In genomic region chr7:97024209-97025129, GRCh38 we compare ENCODE assay signal across 8 cellular contexts. TPM values are rescaled to one million over a fixed set of nuclear protein-coding genes. Genes with fewer than 3 reads are reported as not detected.
DNase-seq lines count a peak whose midpoint lies in the region; ATAC-seq and TF ChIP-seq lines count a peak whose summit lies in the region.

TSS of gene DLX5 (minus strand) at chr7:97024831. CDS start at chr7:97024623, 208 bp downstream.

- H3K4me3 Mint-ChIP-seq in activated naive CD4-positive, alpha-beta T cell treated with anti-CD3 and anti-CD28 coated beads for 36 hours = peak within 1 kb of the TSS; percentile 33
- peak within 1 kb of the TSS; percentile 29 to 92 (median 70) for H3K4me3 Mint-ChIP-seq in naive thymus-derived CD4-positive, alpha-beta T cell

- ATAC-seq in naive thymus-derived CD4-positive, alpha-beta T cell = no peak
- ATAC-seq in HG02623 (IDR thresholded peaks at IDR 0.05; ENCODE audit: unreplicated experiment) = no peak

- POLR2A ChIA-PET in naive thymus-derived CD4-positive, alpha-beta T cell (lab: Charles Lee) = no interaction called here

- TF ChIP-seq CTCF in colonic mucosa (IDR thresholded peaks at IDR 0.05) = no peak

- H3K4me1 ChIP-seq in ectodermal cell (ENCODE audit: control insufficient read depth, insufficient read depth, low read length) (peaks cover 35% of the 10 kb centered on the region), colonic mucosa (no peaks in the 10 kb centered on the region)
- peaks cover 0 to 18% of the 10 kb centered on the region in 2 donors for H3K4me1 ChIP-seq in naive thymus-derived CD4-positive, alpha-beta T cell (ENCODE audit: control insufficient read depth in 2 of 2, insufficient read depth in 2 of 2, low read length in 2 of 2)

- H3K4me3 ChIP-seq in ectodermal cell (ENCODE audit: insufficient read depth, low read depth, low read length) = peak within 1 kb of the TSS; percentile 31
- no peak within 1 kb of the TSS for H3K4me3 ChIP-seq in naive thymus-derived CD4-positive, alpha-beta T cell (ENCODE audit: low read length)
- H3K4me3 ChIP-seq in colonic mucosa = no peak within 1 kb of the TSS

- intact Hi-C loops in activated naive CD4-positive, alpha-beta T cell treated with anti-CD3 and anti-CD28 coated beads for 36 hours (cut with micrococcal nuclease) = loop anchor here (2.0 to 10.0 kb wide), 3 partner anchors 32 to 1300 kb away; partner anchors contain the start of gene SEM1
- intact Hi-C loops in naive thymus-derived CD4-positive, alpha-beta T cell (cut with micrococcal nuclease) = loop anchor here (1.0 to 10.0 kb wide), 3 partner anchors 20 to 427 kb away; no protein-coding TSS in a partner anchor
- intact Hi-C loops in colonic mucosa (cut with DNase I) = loop anchor here (5.0 kb wide), 2 partner anchors 952 to 1107 kb away; no protein-coding TSS in a partner anchor

- H3K27ac Mint-ChIP-seq in activated naive CD4-positive, alpha-beta T cell treated with anti-CD3 and anti-CD28 coated beads for 36 hours = peak within 1 kb of the TSS; percentile 51
- peak within 1 kb of the TSS in 3 of 9 donors; percentile 4 to 88 (median 38) for H3K27ac Mint-ChIP-seq in naive thymus-derived CD4-positive, alpha-beta T cell

- no peaks in the 10 kb centered on the region for H3K36me3 Mint-ChIP-seq in activated naive CD4-positive, alpha-beta T cell treated with anti-CD3 and anti-CD28 coated beads for 36 hours (ENCODE audit: low read depth)
- H3K36me3 Mint-ChIP-seq in naive thymus-derived CD4-positive, alpha-beta T cell = no peaks in the 10 kb centered on the region

- 1% methylated on average over 59 to 60 of the region's 60 CpGs for WGBS in ectodermal cell, 2 experiments

- no peaks in the 10 kb centered on the region for H3K9me3 Mint-ChIP-seq in activated naive CD4-positive, alpha-beta T cell treated with anti-CD3 and anti-CD28 coated beads for 36 hours
- H3K9me3 Mint-ChIP-seq in naive thymus-derived CD4-positive, alpha-beta T cell = peaks cover 0 to 3% (median 0%) of the 10 kb centered on the region in 11 donors

- peaks cover 80% of the 10 kb centered on the region for H3K27me3 Mint-ChIP-seq in activated naive CD4-positive, alpha-beta T cell treated with anti-CD3 and anti-CD28 coated beads for 36 hours (ENCODE audit: low read depth)
- H3K27me3 Mint-ChIP-seq in naive thymus-derived CD4-positive, alpha-beta T cell = peaks cover 73 to 91% (median 87%) of the 10 kb centered on the region in 5 donors

- H3K27ac ChIP-seq in ectodermal cell (ENCODE audit: insufficient read depth, low read depth, low read length, poor library complexity, severe bottlenecking) (no peak within 1 kb of the TSS), colonic mucosa (no peak within 1 kb of the TSS)
- no peak within 1 kb of the TSS for H3K27ac ChIP-seq in naive thymus-derived CD4-positive, alpha-beta T cell (ENCODE audit: low read depth, low read length)

- CTCF ChIA-PET in activated naive CD4-positive, alpha-beta T cell treated with anti-CD3 and anti-CD28 coated beads for 36 hours (lab: Charles Lee) = interaction anchor here (0.6 to 0.8 kb wide), 2 partner anchors 693 to 1107 kb away, joined by 3 read pairs; no protein-coding TSS in a partner anchor
- CTCF ChIA-PET in naive thymus-derived CD4-positive, alpha-beta T cell (lab: Charles Lee) = no interaction called here

- H3K4me1 Mint-ChIP-seq in activated naive CD4-positive, alpha-beta T cell treated with anti-CD3 and anti-CD28 coated beads for 36 hours (ENCODE audit: low read depth) = peaks cover 61% of the 10 kb centered on the region
- H3K4me1 Mint-ChIP-seq in naive thymus-derived CD4-positive, alpha-beta T cell = peaks cover 27 to 69% (median 56%) of the 10 kb centered on the region in 7 donors

- DNase-seq in activated naive CD4-positive, alpha-beta T cell treated with anti-CD3 and anti-CD28 coated beads for 36 hours = peak; percentile 36
- DNase-seq in activated naive CD4-positive, alpha-beta T cell treated with Interleukin-2 at 50 U/mL for 16 hours = no peak
- DNase-seq in NCI-H510A treated with DMSO at 0.1 percent for 48 hours (lab: John Stamatoyannopoulos, UW) (peak; percentile 35), occipital lobe (lab: John Stamatoyannopoulos, UW) (no peak), colonic mucosa (no peak)
- no peak for DNase-seq in naive thymus-derived CD4-positive, alpha-beta T cell

- H3K9me3 ChIP-seq in ectodermal cell (ENCODE audit: control insufficient read depth, low read length) (no peaks in the 10 kb centered on the region), colonic mucosa (no peaks in the 10 kb centered on the region)
- no peaks in the 10 kb centered on the region for H3K9me3 ChIP-seq in naive thymus-derived CD4-positive, alpha-beta T cell (ENCODE audit: control insufficient read depth in 2 of 3, low read length in 3 of 3)

- H3K9ac ChIP-seq in colonic mucosa (ENCODE audit: low read depth in 2 of 2, low read length in 2 of 2) = no peak within 1 kb of the TSS

- H3K36me3 ChIP-seq in ectodermal cell (ENCODE audit: control insufficient read depth, insufficient read depth, low read length) = no peaks in the 10 kb centered on the region
- H3K36me3 ChIP-seq in naive thymus-derived CD4-positive, alpha-beta T cell (ENCODE audit: control insufficient read depth in 2 of 3, insufficient read depth in 3 of 3, low read length in 3 of 3) = no peaks in the 10 kb centered on the region
- no peaks in the 10 kb centered on the region for H3K36me3 ChIP-seq in colonic mucosa

- peaks cover 88% of the 10 kb centered on the region for H3K27me3 ChIP-seq in ectodermal cell (ENCODE audit: control insufficient read depth, insufficient read depth, low read length, poor library complexity, severe bottlenecking)
- H3K27me3 ChIP-seq in naive thymus-derived CD4-positive, alpha-beta T cell (ENCODE audit: control insufficient read depth in 2 of 2, insufficient read depth in 2 of 2, low read length in 2 of 2) = peaks cover 10 to 36% of the 10 kb centered on the region in 2 donors
- peaks cover 70% of the 10 kb centered on the region for H3K27me3 ChIP-seq in colonic mucosa

RNA-seq across cellular contexts. Expression of gene DLX5, which starts in this region (rescaled TPM):
- not detected for total RNA-seq in activated naive CD4-positive, alpha-beta T cell treated with anti-CD3 and anti-CD28 coated beads for 36 hours
- 0.74 TPM for polyA plus RNA-seq in ectodermal cell (2013, experiment 1 of 4)
- polyA plus RNA-seq in ectodermal cell (2013, experiment 2 of 4) = 0.75 TPM
- 0.96 TPM for polyA plus RNA-seq in ectodermal cell (2013, experiment 3 of 4)
- 1.1 TPM for polyA plus RNA-seq in ectodermal cell (2013, experiment 4 of 4)
- total RNA-seq in naive thymus-derived CD4-positive, alpha-beta T cell = not detected
- not detected for polyA plus RNA-seq in naive thymus-derived CD4-positive, alpha-beta T cell
- total RNA-seq in occipital lobe (3.4 TPM), colonic mucosa (not detected)

Comparison
In these comparisons a context has a peak if more than half of its experiments do, and no peak if none do; other contexts are left out.
1. Peak in DNase-seq in activated naive CD4-positive, alpha-beta T cell treated with anti-CD3 and anti-CD28 coated beads for 36 hours; RNA of the gene not detected or under 1 TPM.